Comparison of ENCODE assay signal across 8 cellular contexts in the genomic region with DNA sequence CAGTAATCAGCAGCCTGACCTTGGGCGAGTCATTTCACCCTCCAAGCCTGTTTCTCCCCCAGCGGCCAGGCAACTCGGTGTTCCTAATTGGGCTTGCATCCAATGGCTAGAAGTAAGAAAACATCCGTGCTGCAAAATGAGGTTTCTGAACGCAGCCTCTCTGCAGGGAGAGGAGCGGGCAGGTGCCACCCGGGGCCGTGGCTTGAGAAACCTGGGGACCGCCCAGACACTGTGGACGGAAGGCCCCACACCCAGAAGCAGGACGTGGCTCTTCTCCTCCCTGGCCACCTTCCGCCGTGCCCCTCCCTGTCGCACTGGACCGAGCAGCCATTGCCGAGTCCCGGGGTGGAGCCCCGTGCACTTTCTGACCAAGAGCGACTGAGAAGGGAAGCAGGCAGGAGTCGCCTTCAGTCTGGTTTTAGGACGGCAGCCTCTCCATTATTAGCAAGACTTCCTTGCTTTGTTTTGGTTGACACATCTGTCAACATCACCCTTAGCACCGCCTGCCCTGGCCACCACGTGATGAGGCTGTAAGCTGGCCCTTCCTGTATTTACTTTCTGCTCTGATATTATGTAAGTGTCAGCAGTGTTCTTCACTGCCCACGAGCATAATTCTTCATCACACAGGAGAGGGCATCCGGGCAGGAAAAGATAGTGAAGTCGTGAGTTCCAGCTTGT. TPM values are rescaled to one million over a fixed set of nuclear protein-coding genes. Genes with fewer than 3 reads are reported as not detected.
A peak's percentile ranks its signal among the peaks of the same experiment; 100 is the strongest.
DNase-seq lines count a peak whose midpoint lies in the region; ATAC-seq and TF ChIP-seq lines count a peak whose summit lies in the region.

No MANE protein-coding gene starts in this region.

- peak overlapping the region; percentile 80 to 100 (median 94) for H3K4me3 ChIP-seq in fibroblast of lung (replicated peaks in 1 of 4; ENCODE audit: control extremely low read depth in 1 of 4, insufficient read depth in 1 of 4, low read depth in 3 of 4, low read length in 4 of 4)
- peak overlapping the region; percentile 67 to 100 (median 80) for H3K4me3 ChIP-seq in thyroid gland (replicated peaks in 1 of 3)

- peak overlapping the region; percentile 98 for H3K9ac ChIP-seq in fibroblast of lung (ENCODE audit: insufficient read depth, low read length)

- H3K4me1 ChIP-seq in fibroblast of lung (ENCODE audit: control insufficient read depth, extremely low read depth, insufficient read depth, low read length) (peaks cover 3% of the 10 kb centered on the region), thyroid gland (peaks cover 20 to 25% of the 10 kb centered on the region in 2 donors)

- no peak for TF ChIP-seq CTCF in fibroblast of lung (conservative IDR thresholded peaks at IDR 0.05 in 1 of 2, IDR thresholded peaks at IDR 0.05 in 1 of 2; ENCODE audit: low read depth in 1 of 2, low read length in 2 of 2)
- TF ChIP-seq CTCF in thyroid gland (IDR thresholded peaks at IDR 0.05), result no peak

- ATAC-seq in HG03025 (IDR thresholded peaks at IDR 0.05; ENCODE audit: low FRiP score, unreplicated experiment) (peak; percentile 6), HG02870 (IDR thresholded peaks at IDR 0.05; ENCODE audit: unreplicated experiment) (no peak)

- peaks cover 4% of the 10 kb centered on the region for H4K20me1 ChIP-seq in fibroblast of lung (ENCODE audit: control insufficient read depth, extremely low read depth, insufficient read depth, low read length)

- intact Hi-C loops in thyroid gland (cut with DNase I), result no loop called here

- no peaks in the 10 kb centered on the region for H3K9me3 ChIP-seq in fibroblast of lung (ENCODE audit: control insufficient read depth, insufficient read depth, low read depth, low read length)
- no peaks in the 10 kb centered on the region for H3K9me3 ChIP-seq in thyroid gland

- H3K27me3 ChIP-seq in fibroblast of lung (ENCODE audit: control insufficient read depth, insufficient read depth, low read length) (no peaks in the 10 kb centered on the region), thyroid gland (no peaks in the 10 kb centered on the region)

- H3K27ac ChIP-seq in fibroblast of lung (ENCODE audit: insufficient read depth, low read length), result peak overlapping the region; percentile 90
- peak overlapping the region; percentile 96 to 100 (median 97) for H3K27ac ChIP-seq in thyroid gland

- H2AFZ ChIP-seq in fibroblast of lung (ENCODE audit: low read length), result no peak overlapping the region

- TF ChIP-seq POLR2A in thyroid gland (IDR thresholded peaks at IDR 0.05), result peak in 1 of 2 donors; percentile 77

- peak overlapping the region; percentile 81 for H3K4me2 ChIP-seq in fibroblast of lung (ENCODE audit: extremely low read depth, insufficient read depth, low read length)

- DNase-seq in ELR (ENCODE audit: low read depth), result peak; percentile 81
- peak; percentile 64 for DNase-seq in NOMO-1 treated with dmso at 0.1 percent for 144 hours (lab: John Stamatoyannopoulos, UW; ENCODE audit: unreplicated experiment)
- peak; percentile 8 to 34 for DNase-seq in activated T-helper 1 cell treated with anti-CD3 and anti-CD28 coated beads, Interleukin-2, amount 50 U/mL, for 16 hours (ENCODE audit: low read depth in 1 of 2, low spot score in 1 of 2)
- peak; percentile 70 to 79 for DNase-seq in fibroblast of lung (ENCODE audit: low read depth in 2 of 2)
- peak; percentile 79 for DNase-seq in myocyte (ENCODE audit: low read depth)
- DNase-seq in thyroid gland, result peak; percentile 76 to 77

- H3K36me3 ChIP-seq in fibroblast of lung (ENCODE audit: control insufficient read depth, insufficient read depth, low read length), result peaks cover 8% of the 10 kb centered on the region
- H3K36me3 ChIP-seq in thyroid gland, result peaks cover 25 to 28% of the 10 kb centered on the region in 2 donors

- peaks cover 45% of the 10 kb centered on the region for H3K79me2 ChIP-seq in fibroblast of lung (ENCODE audit: control insufficient read depth, insufficient read depth, low read length)

- 0% methylated on average over 14 to 17 of the region's 26 CpGs for WGBS in thyroid gland, 2 donors

RNA-seq across cellular contexts. Expression of a gene that starts 0.8 kb away (rescaled TPM):
- total RNA-seq in fibroblast of lung, result 111 and 117 TPM in 2 replicates
- 127 and 199 TPM in 2 replicates for polyA plus RNA-seq in fibroblast of lung
- 68.9 and 89.8 TPM in 2 replicates for polyA plus RNA-seq in fibroblast of lung (2012)
- 241 and 266 TPM in 2 replicates for polyA minus RNA-seq in fibroblast of lung (ENCODE audit: low replicate concordance)
- total RNA-seq in myocyte, result 255 and 327 TPM in 2 replicates
- 339 TPM for polyA plus RNA-seq in myocyte (2012)
- total RNA-seq in thyroid gland, result 100 to 1,000 TPM; 212 to 659 (median 321) TPM

RNA-seq across cellular contexts. Expression of a gene that starts 29.0 kb away (rescaled TPM):
- not detected in 2 replicates for total RNA-seq in fibroblast of lung
- polyA plus RNA-seq in fibroblast of lung, result 0.06 TPM in 1 of 2 replicates, not detected in the other
- polyA plus RNA-seq in fibroblast of lung (2012), result 0.12 TPM in 1 of 2 replicates, not detected in the other
- not detected in 2 replicates for polyA minus RNA-seq in fibroblast of lung (ENCODE audit: low replicate concordance)
- 0.10 TPM in 1 of 2 replicates, not detected in the other for total RNA-seq in myocyte
- 0.19 TPM for polyA plus RNA-seq in myocyte (2012)
- total RNA-seq in thyroid gland, result 1 to 10 TPM in 3 of 4 donors, under 1 TPM in 1; 0.40 to 4.0 (median 1.7) TPM

RNA-seq across cellular contexts. Expression of a gene that starts 56.6 kb away (rescaled TPM):
- total RNA-seq in fibroblast of lung, result 23.6 and 43.6 TPM in 2 replicates
- polyA plus RNA-seq in fibroblast of lung, result 18.8 and 22.2 TPM in 2 replicates
- 15.0 and 16.3 TPM in 2 replicates for polyA plus RNA-seq in fibroblast of lung (2012)
- 68.3 and 84.0 TPM in 2 replicates for polyA minus RNA-seq in fibroblast of lung (ENCODE audit: low replicate concordance)
- total RNA-seq in myocyte, result 10.0 and 15.7 TPM in 2 replicates
- polyA plus RNA-seq in myocyte (2012), result 10.5 TPM
- total RNA-seq in thyroid gland, result 10 to 100 TPM; 14.1 to 33.5 (median 20.5) TPM

Comparison
In these comparisons a context has a peak if more than half of its experiments do, and no peak if none do; other contexts are left out.
1. DNase-seq: peak in every context shown above with its lines; median percentile 81 in ELR; 79 in myocyte; 76 in thyroid gland; 74 in fibroblast of lung; 64 in NOMO-1 treated with dmso at 0.1 percent for 144 hours; 21 in activated T-helper 1 cell treated with anti-CD3 and anti-CD28 coated beads, Interleukin-2, amount 50 U/mL, for 16 hours.